Comparison of ENCODE assay signal across 1 cellular context in the genomic region with DNA sequence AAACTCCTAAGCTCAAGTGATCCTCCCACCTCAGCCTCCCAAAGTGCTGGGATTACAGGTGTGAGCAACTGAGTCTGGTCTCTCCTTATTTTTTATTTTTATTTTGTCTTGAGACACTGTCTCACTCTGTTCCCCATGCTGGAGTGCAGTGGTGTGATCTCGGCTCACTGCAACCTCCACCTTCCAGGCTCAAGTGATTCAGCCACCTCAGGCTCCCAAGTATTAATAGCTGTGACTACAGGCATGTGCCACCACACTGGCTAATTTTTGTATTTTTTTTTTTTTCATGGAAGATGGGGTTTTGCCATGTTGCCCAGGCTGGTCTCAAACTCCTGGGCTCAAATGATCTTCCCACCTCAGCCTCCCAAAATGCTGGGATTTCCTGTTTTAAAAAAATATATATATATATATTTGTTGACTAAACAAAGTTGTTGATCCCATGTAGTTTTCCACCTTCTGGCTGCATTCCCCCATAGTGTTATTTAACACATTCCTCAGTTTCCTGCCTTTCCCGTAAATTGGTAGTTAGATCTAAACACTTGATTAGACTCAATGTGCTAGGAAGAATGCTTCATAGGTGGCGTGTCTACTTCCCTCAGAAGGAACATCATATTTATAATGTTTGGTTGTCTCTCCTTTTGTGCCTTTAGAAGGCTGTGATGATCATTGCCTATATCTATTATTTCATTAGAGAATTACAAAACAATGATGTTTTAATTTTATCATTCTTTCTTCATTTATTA.
TF ChIP-seq lines count a peak whose summit lies in the region.

No MANE protein-coding gene starts in this region.

TF ChIP-seq in SK-N-SH treated with all-trans-retinoic acid at 6 μM for 48 hours, 23 proteins besides CTCF, POLR2A, EP300 and RAD21 (continued from another document):
- TF ChIP-seq ZNF70 (CRISPR knock-in tag; IDR thresholded peaks at IDR 0.05) = no peak
- TF ChIP-seq, protein P1, sequence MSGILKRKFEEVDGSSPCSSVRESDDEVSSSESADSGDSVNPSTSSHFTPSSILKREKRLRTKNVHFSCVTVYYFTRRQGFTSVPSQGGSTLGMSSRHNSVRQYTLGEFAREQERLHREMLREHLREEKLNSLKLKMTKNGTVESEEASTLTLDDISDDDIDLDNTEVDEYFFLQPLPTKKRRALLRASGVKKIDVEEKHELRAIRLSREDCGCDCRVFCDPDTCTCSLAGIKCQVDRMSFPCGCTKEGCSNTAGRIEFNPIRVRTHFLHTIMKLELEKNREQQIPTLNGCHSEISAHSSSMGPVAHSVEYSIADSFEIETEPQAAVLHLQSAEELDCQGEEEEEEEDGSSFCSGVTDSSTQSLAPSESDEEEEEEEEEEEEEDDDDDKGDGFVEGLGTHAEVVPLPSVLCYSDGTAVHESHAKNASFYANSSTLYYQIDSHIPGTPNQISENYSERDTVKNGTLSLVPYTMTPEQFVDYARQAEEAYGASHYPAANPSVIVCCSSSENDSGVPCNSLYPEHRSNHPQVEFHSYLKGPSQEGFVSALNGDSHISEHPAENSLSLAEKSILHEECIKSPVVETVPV (CRISPR knock-in tag; IDR thresholded peaks at IDR 0.05) = no peak
- no peak for TF ChIP-seq GLIS3 (CRISPR knock-in tag; IDR thresholded peaks at IDR 0.05)
- TF ChIP-seq CSDC2 (CRISPR knock-in tag; IDR thresholded peaks at IDR 0.05) = no peak
- TF ChIP-seq TCF4 (CRISPR knock-in tag; IDR thresholded peaks at IDR 0.05; ENCODE audit: borderline replicate concordance) = no peak
- no peak for TF ChIP-seq ZFP3 (CRISPR knock-in tag; IDR thresholded peaks at IDR 0.05)
